8 cellular contexts compared by ENCODE assay signal in genomic region chr3:12869025-12869695, GRCh38. TPM values are rescaled to one million over a fixed set of nuclear protein-coding genes. Genes with fewer than 3 reads are reported as not detected.
DNase-seq lines count a peak whose midpoint lies in the region; ATAC-seq lines count a peak whose summit lies in the region.

No MANE protein-coding gene starts in this region.

- intact Hi-C loops in left cardiac atrium (cut with DNase I) = loop anchor here in 1 of 2 donors (5.0 kb wide), 1 partner anchor 118 kb away; no protein-coding TSS in a partner anchor

- DNase-seq in DMS 273 (lab: John Stamatoyannopoulos, UW; ENCODE audit: unreplicated experiment) (peak; percentile 33), DMS 273 treated with DMSO at 0.1 percent for 48 hours (lab: John Stamatoyannopoulos, UW) (no peak), left cardiac atrium (peak; percentile 66), kidney tubule cell (ENCODE audit: low spot score) (no peak), SIG-M5 treated with dmso at 0.1 percent for 504 hours (lab: John Stamatoyannopoulos, UW; ENCODE audit: unreplicated experiment) (no peak)
- peak; percentile 50 for DNase-seq in activated CD8-positive, alpha-beta T cell treated with anti-CD3 and anti-CD28 coated beads, Interleukin-2, amount 10 ng/mL, durations not matched to agents 7 days and 5 days
- DNase-seq in stimulated activated CD4-positive, alpha-beta T cell treated with anti-CD3 and anti-CD28 coated beads, Interleukin-12 subunit alpha, Interleukin-12 subunit beta, amount 100 ng/mL, for 48 hours (ENCODE audit: low read depth in 2 of 3, low spot score in 1 of 3) = peak in 2 of 3 donors; percentile 20 to 34

- no peak overlapping the region for H3K4me3 Mint-ChIP-seq in activated CD8-positive, alpha-beta T cell treated with anti-CD3 and anti-CD28 coated beads, Interleukin-2, amount 10 ng/mL, durations not matched to agents 7 days and 5 days

- no peak overlapping the region for H3K27ac Mint-ChIP-seq in activated CD8-positive, alpha-beta T cell treated with anti-CD3 and anti-CD28 coated beads, Interleukin-2, amount 10 ng/mL, durations not matched to agents 7 days and 5 days

- H3K4me1 Mint-ChIP-seq in activated CD8-positive, alpha-beta T cell treated with anti-CD3 and anti-CD28 coated beads, Interleukin-2, amount 10 ng/mL, durations not matched to agents 7 days and 5 days (ENCODE audit: low read depth) = peaks cover 22% of the 10 kb centered on the region

- POLR2A ChIA-PET in activated CD8-positive, alpha-beta T cell treated with anti-CD3 and anti-CD28 coated beads, Interleukin-2, amount 10 ng/mL, durations not matched to agents 7 days and 5 days (lab: Charles Lee) = no interaction called here

- CTCF ChIA-PET in activated CD8-positive, alpha-beta T cell treated with anti-CD3 and anti-CD28 coated beads, Interleukin-2, amount 10 ng/mL, durations not matched to agents 7 days and 5 days (lab: Charles Lee) = interaction anchor here (1.1 to 3.0 kb wide), 8 partner anchors 9 to 114 kb away, joined by 3 to 17 read pairs (median 10); partner anchors contain the start of gene RPL32

- H3K9me3 Mint-ChIP-seq in activated CD8-positive, alpha-beta T cell treated with anti-CD3 and anti-CD28 coated beads, Interleukin-2, amount 10 ng/mL, durations not matched to agents 7 days and 5 days (ENCODE audit: insufficient read depth) = no peaks in the 10 kb centered on the region

- H3K27me3 Mint-ChIP-seq in activated CD8-positive, alpha-beta T cell treated with anti-CD3 and anti-CD28 coated beads, Interleukin-2, amount 10 ng/mL, durations not matched to agents 7 days and 5 days (ENCODE audit: low read depth) = peaks cover 27% of the 10 kb centered on the region

- H3K36me3 Mint-ChIP-seq in activated CD8-positive, alpha-beta T cell treated with anti-CD3 and anti-CD28 coated beads, Interleukin-2, amount 10 ng/mL, durations not matched to agents 7 days and 5 days (ENCODE audit: low read depth) = no peaks in the 10 kb centered on the region

- ATAC-seq in HG03103 (IDR thresholded peaks at IDR 0.05; ENCODE audit: low read depth, unreplicated experiment) (peak; percentile 43), left cardiac atrium (peak; percentile 75 to 84)
- ATAC-seq in activated CD8-positive, alpha-beta T cell treated with anti-CD3 and anti-CD28 coated beads, Interleukin-2, amount 10 ng/mL, durations not matched to agents 7 days and 5 days = no peak

RNA-seq across cellular contexts. Expression of gene RPL32, which starts 27.8 kb away (rescaled TPM):
- total RNA-seq in activated CD8-positive, alpha-beta T cell treated with anti-CD3 and anti-CD28 coated beads, Interleukin-2, amount 10 ng/mL, durations not matched to agents 7 days and 5 days = 1,000 to 10,000 TPM; 1,764 to 1,890 TPM
- 1,000 to 10,000 TPM; 1,021 to 1,102 TPM for total RNA-seq in left cardiac atrium

Comparison
In these comparisons a context has a peak if more than half of its experiments do, and no peak if none do; other contexts are left out.
1. DNase-seq: peak in DMS 273 (single experiment), activated CD8-positive, alpha-beta T cell treated with anti-CD3 and anti-CD28 coated beads, Interleukin-2, amount 10 ng/mL, durations not matched to agents 7 days and 5 days (single experiment), left cardiac atrium (single experiment) and stimulated activated CD4-positive, alpha-beta T cell treated with anti-CD3 and anti-CD28 coated beads, Interleukin-12 subunit alpha, Interleukin-12 subunit beta, amount 100 ng/mL, for 48 hours (2 of 3); none in DMS 273 treated with DMSO at 0.1 percent for 48 hours (single experiment), kidney tubule cell (single experiment) and SIG-M5 treated with dmso at 0.1 percent for 504 hours (single experiment).